9 cellular contexts compared by ENCODE assay signal in the genomic region with DNA sequence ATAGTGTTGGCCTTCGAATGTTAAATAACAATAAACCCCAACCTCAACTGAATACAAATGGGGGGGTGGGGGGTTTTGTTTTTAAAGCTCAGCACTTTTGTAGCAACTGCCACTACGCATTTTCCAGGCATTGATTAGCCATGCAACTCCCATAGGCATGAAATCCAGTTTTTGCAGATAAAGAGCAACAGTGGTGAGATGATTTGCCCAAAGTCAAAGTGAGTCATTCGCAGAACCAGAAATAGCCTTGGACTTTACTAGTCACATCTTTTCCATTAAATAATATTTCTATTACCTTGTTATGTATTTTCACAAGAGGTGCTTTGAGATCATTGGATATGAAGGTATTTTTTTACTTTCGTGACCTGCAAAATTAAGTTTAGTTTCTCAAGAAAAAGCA. TPM values are rescaled to one million over a fixed set of nuclear protein-coding genes. Genes with fewer than 3 reads are reported as not detected.
DNase-seq lines count a peak whose midpoint lies in the region; ATAC-seq and FAIRE-seq lines count a peak whose summit lies in the region.
"Had no signal": no experiment of that assay in that cellular context is flagged by ENCODE, and none has a peak within 500 bp of the region (broad histone marks: within the 10 kb centered on the region; RNA-seq: fewer than 3 reads in every experiment).

No MANE protein-coding gene starts in this region.

- POLR2A ChIA-PET in activated CD8-positive, alpha-beta T cell treated with anti-CD3 and anti-CD28 coated beads, Interleukin-2, amount 10 ng/mL, durations not matched to agents 7 days and 5 days (lab: Charles Lee) = interaction anchor here (0.6 kb wide), 1 partner anchor 165 kb away, joined by 3 read pairs; no protein-coding TSS in a partner anchor

- H3K4me1 Mint-ChIP-seq in activated CD8-positive, alpha-beta T cell treated with anti-CD3 and anti-CD28 coated beads, Interleukin-2, amount 10 ng/mL, durations not matched to agents 7 days and 5 days (ENCODE audit: low read depth) = peaks cover 36% of the 10 kb centered on the region

- H3K9me3 Mint-ChIP-seq in activated CD8-positive, alpha-beta T cell treated with anti-CD3 and anti-CD28 coated beads, Interleukin-2, amount 10 ng/mL, durations not matched to agents 7 days and 5 days (ENCODE audit: insufficient read depth) = no peaks in the 10 kb centered on the region

- H3K27me3 Mint-ChIP-seq in activated CD8-positive, alpha-beta T cell treated with anti-CD3 and anti-CD28 coated beads, Interleukin-2, amount 10 ng/mL, durations not matched to agents 7 days and 5 days (ENCODE audit: low read depth) = no peaks in the 10 kb centered on the region

- H3K27ac Mint-ChIP-seq in activated CD8-positive, alpha-beta T cell treated with anti-CD3 and anti-CD28 coated beads, Interleukin-2, amount 10 ng/mL, durations not matched to agents 7 days and 5 days = no peak overlapping the region

- H3K36me3 Mint-ChIP-seq in activated CD8-positive, alpha-beta T cell treated with anti-CD3 and anti-CD28 coated beads, Interleukin-2, amount 10 ng/mL, durations not matched to agents 7 days and 5 days (ENCODE audit: low read depth) = peaks cover 2% of the 10 kb centered on the region

- H3K4me3 Mint-ChIP-seq in activated CD8-positive, alpha-beta T cell treated with anti-CD3 and anti-CD28 coated beads, Interleukin-2, amount 10 ng/mL, durations not matched to agents 7 days and 5 days = peak overlapping the region; percentile 81

- CTCF ChIA-PET in activated CD8-positive, alpha-beta T cell treated with anti-CD3 and anti-CD28 coated beads, Interleukin-2, amount 10 ng/mL, durations not matched to agents 7 days and 5 days (lab: Charles Lee) = interaction anchor here (1.5 to 1.8 kb wide), 3 partner anchors 9 to 158 kb away, joined by 3 to 6 read pairs (median 4); no protein-coding TSS in a partner anchor

- peak; percentile 51 for FAIRE-seq in islet of Langerhans (lab: Jason Lieb, UNC)

- DNase-seq in A172 (ENCODE audit: low spot score) (peak; percentile 30), GM03348 (ENCODE audit: low spot score) (peak; percentile 36), NCI-H1694 (lab: John Stamatoyannopoulos, UW) (no peak), COLO829 (ENCODE audit: low spot score) (no peak), epidermal melanocyte (ENCODE audit: insufficient read length, low spot score) (no peak), T-helper 1 cell (no peak)
- no peak for DNase-seq in activated CD8-positive, alpha-beta T cell treated with anti-CD3 and anti-CD28 coated beads, Interleukin-2, amount 10 ng/mL, durations not matched to agents 7 days and 5 days
- DNase-seq: cortex of kidney had no signal

- ATAC-seq in activated CD8-positive, alpha-beta T cell treated with anti-CD3 and anti-CD28 coated beads, Interleukin-2, amount 10 ng/mL, durations not matched to agents 7 days and 5 days = no peak

RNA-seq across cellular contexts. Expression of a gene that starts 1.7 kb away (rescaled TPM):
- 17.4 and 24.6 TPM in 2 replicates for total RNA-seq in A172 (2014; rRNA removed; shearing (Covaris generic))
- total RNA-seq in activated CD8-positive, alpha-beta T cell treated with anti-CD3 and anti-CD28 coated beads, Interleukin-2, amount 10 ng/mL, durations not matched to agents 7 days and 5 days = 10 to 100 TPM; 26.9 to 27.0 TPM

Comparison
In these comparisons a context has a peak if more than half of its experiments do, and no peak if none do; other contexts are left out.
1. DNase-seq: peak in A172 (single experiment) and GM03348 (single experiment); none in activated CD8-positive, alpha-beta T cell treated with anti-CD3 and anti-CD28 coated beads, Interleukin-2, amount 10 ng/mL, durations not matched to agents 7 days and 5 days (single experiment), NCI-H1694 (single experiment), COLO829 (single experiment), epidermal melanocyte (single experiment) and T-helper 1 cell (0 of 5).